ENCODE assay signal across 17 cellular contexts in genomic region chr3:100454684-100455083, GRCh38.
"Had no signal": no experiment of that assay in that cellular context is flagged by ENCODE, and none has a peak within 500 bp of the region (broad histone marks: within the 10 kb centered on the region; RNA-seq: fewer than 3 reads in every experiment).

No MANE protein-coding gene starts in this region.

- H3K27ac ChIP-seq: adrenal gland, dorsolateral prefrontal cortex, parathyroid adenoma, stomach, thoracic aorta, VCaP had no signal

- ATAC-seq: activated CD8-positive, alpha-beta memory T cell treated with anti-CD3 and anti-CD28 coated beads, Interleukin-2, amount 10 ng/mL, durations not matched to agents 7 days and 5 days had no signal

- H3K4me1 ChIP-seq: adrenal gland, parathyroid adenoma, stomach had no signal

- H3K79me2 ChIP-seq: parathyroid adenoma had no signal

- DNase-seq: activated CD4-positive, alpha-beta T cell treated with anti-CD3 and anti-CD28 coated beads, Interleukin-2, amount 50 U/mL, for 48 hours; activated CD8-positive, alpha-beta memory T cell treated with anti-CD3 and anti-CD28 coated beads, Interleukin-2, amount 10 ng/mL, durations not matched to agents 7 days and 5 days; activated effector memory CD4-positive, alpha-beta T cell treated with Interleukin-2 at 50 U/mL for 16 hours; activated T-cell treated with anti-CD3 and anti-CD28 coated beads, Interleukin-2, amount 50 U/mL, for 1 hour; adrenal gland; dorsolateral prefrontal cortex; foreskin fibroblast; immature natural killer cell; stimulated activated CD4-positive, alpha-beta T cell treated with anti-CD3 and anti-CD28 coated beads, Interleukin-12 subunit alpha, Interleukin-12 subunit beta, amount 100 ng/mL, for 4 hours; stimulated activated CD4-positive, alpha-beta T cell treated with anti-CD3 and anti-CD28 coated beads, Interleukin-2, amount 100 ng/mL, for 24 hours; stomach; T-helper 1 cell had no signal

- H3K9me3 Mint-ChIP-seq: activated naive CD4-positive, alpha-beta T cell treated with anti-CD3 and anti-CD28 coated beads, Interleukin-2, amount 50 U/mL, for 24 hours; immature natural killer cell had no signal

- H3K4me3 ChIP-seq: adrenal gland, cardiac muscle cell, dorsolateral prefrontal cortex, stomach, thoracic aorta had no signal

- H3K36me3 ChIP-seq: adrenal gland, cardiac muscle cell, stomach, thoracic aorta had no signal

- H2AFZ ChIP-seq: parathyroid adenoma had no signal

- H3K9me3 ChIP-seq: adrenal gland, stomach, thoracic aorta had no signal

- H3K27me3 Mint-ChIP-seq: activated CD8-positive, alpha-beta memory T cell treated with anti-CD3 and anti-CD28 coated beads, Interleukin-2, amount 10 ng/mL, durations not matched to agents 7 days and 5 days; activated naive CD4-positive, alpha-beta T cell treated with anti-CD3 and anti-CD28 coated beads, Interleukin-2, amount 50 U/mL, for 24 hours had no signal

- H3K27ac Mint-ChIP-seq: activated CD8-positive, alpha-beta memory T cell treated with anti-CD3 and anti-CD28 coated beads, Interleukin-2, amount 10 ng/mL, durations not matched to agents 7 days and 5 days; activated naive CD4-positive, alpha-beta T cell treated with anti-CD3 and anti-CD28 coated beads, Interleukin-2, amount 50 U/mL, for 24 hours; immature natural killer cell had no signal

- H3K27me3 ChIP-seq: adrenal gland, cardiac muscle cell, dorsolateral prefrontal cortex, stomach had no signal

- H3K36me3 Mint-ChIP-seq: activated CD8-positive, alpha-beta memory T cell treated with anti-CD3 and anti-CD28 coated beads, Interleukin-2, amount 10 ng/mL, durations not matched to agents 7 days and 5 days; activated naive CD4-positive, alpha-beta T cell treated with anti-CD3 and anti-CD28 coated beads, Interleukin-2, amount 50 U/mL, for 24 hours; immature natural killer cell had no signal

- H3K4me1 Mint-ChIP-seq: immature natural killer cell had no signal

- H3K4me3 Mint-ChIP-seq: activated CD8-positive, alpha-beta memory T cell treated with anti-CD3 and anti-CD28 coated beads, Interleukin-2, amount 10 ng/mL, durations not matched to agents 7 days and 5 days; activated naive CD4-positive, alpha-beta T cell treated with anti-CD3 and anti-CD28 coated beads, Interleukin-2, amount 50 U/mL, for 24 hours; immature natural killer cell had no signal

- H3K9ac ChIP-seq: parathyroid adenoma had no signal
